Comparison of ENCODE assay signal across 23 cellular contexts in the genomic region with DNA sequence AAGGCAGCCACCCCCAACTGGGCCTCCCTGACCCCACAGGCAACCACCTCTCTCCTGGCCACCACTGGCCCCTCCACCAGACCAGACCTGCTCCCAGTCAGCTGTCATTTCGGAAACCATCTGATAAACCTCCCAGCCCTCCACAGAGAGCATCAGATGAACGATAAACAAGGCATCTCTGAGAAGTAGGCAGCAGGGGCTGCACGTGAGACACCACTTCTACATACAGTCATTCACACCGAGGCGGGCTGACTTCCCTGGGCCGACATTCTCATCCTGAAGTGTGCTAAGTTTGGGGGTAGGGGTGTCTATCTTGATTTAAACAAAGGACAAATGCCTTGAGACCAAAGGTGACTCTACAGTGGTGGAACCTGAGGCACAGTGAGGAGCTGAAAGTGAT. TPM values are rescaled to one million over a fixed set of nuclear protein-coding genes. Genes with fewer than 3 reads are reported as not detected.
DNase-seq lines count a peak whose midpoint lies in the region; ATAC-seq, FAIRE-seq and TF ChIP-seq lines count a peak whose summit lies in the region.
"Had no signal": no experiment of that assay in that cellular context is flagged by ENCODE, and none has a peak within 500 bp of the region (broad histone marks: within the 10 kb centered on the region; RNA-seq: fewer than 3 reads in every experiment).

No MANE protein-coding gene starts in this region.

- POLR2A ChIA-PET in K562 (lab: Yijun Ruan, JAX) = interaction anchor here (0.5 to 2.7 kb wide), 5 partner anchors 10 to 63 kb away, joined by 3 to 7 read pairs (median 3); no protein-coding TSS in a partner anchor

- H3K27ac Mint-ChIP-seq in neural crest cell (ENCODE audit: unreplicated experiment) = peak overlapping the region; percentile 21
- H3K27ac Mint-ChIP-seq: CD8-positive, alpha-beta T cell; GM23338 had no signal

- H3K36me3 ChIP-seq in heart right ventricle = no peaks in the 10 kb centered on the region
- H3K36me3 ChIP-seq in K562 (ENCODE audit: control insufficient read depth, insufficient read depth, low read length) = no peaks in the 10 kb centered on the region
- H3K36me3 ChIP-seq in vagina = no peaks in the 10 kb centered on the region
- H3K36me3 ChIP-seq: SJCRH30 had no signal

- H4K20me1 ChIP-seq in K562 (replicated peaks; ENCODE audit: control insufficient read depth, insufficient read depth, low read length) = no peaks in the 10 kb centered on the region

- no peak overlapping the region for H3K4me3 ChIP-seq in heart right ventricle
- H3K4me3 ChIP-seq in K562 = no peak overlapping the region
- no peak overlapping the region for H3K4me3 ChIP-seq in vagina
- H3K4me3 ChIP-seq: GM12878, GM23338, SJCRH30 had no signal

- H3K9me3 Mint-ChIP-seq in neural crest cell = no peaks in the 10 kb centered on the region
- H3K9me3 Mint-ChIP-seq: CD8-positive, alpha-beta T cell; GM23338 had no signal

- TF ChIP-seq CTCF in heart right ventricle (IDR thresholded peaks at IDR 0.05) (no peak), K562 (IDR thresholded peaks at IDR 0.05 in 2 of 3, conservative IDR thresholded peaks at IDR 0.05 in 1 of 3; ENCODE audit: insufficient read depth in 2 of 3, low read depth in 1 of 3, low read length in 3 of 3) (no peak), neural crest cell (conservative IDR thresholded peaks at IDR 0.05) (no peak), vagina (IDR thresholded peaks at IDR 0.05) (no peak), GM13977 (IDR thresholded peaks at IDR 0.05; ENCODE audit: extremely low read depth, insufficient read depth, missing control alignments) (no peak)

- H3K4me2 ChIP-seq in K562 (ENCODE audit: insufficient read depth, low read length) = peak overlapping the region; percentile 16; the same call in 1 of the 2 replicates
- H3K4me2 ChIP-seq: GM23338 had no signal

- H3K9me3 ChIP-seq in heart right ventricle = no peaks in the 10 kb centered on the region
- no peaks in the 10 kb centered on the region for H3K9me3 ChIP-seq in K562 (replicated peaks; ENCODE audit: control insufficient read depth, insufficient read depth, low read depth, low read length)
- H3K9me3 ChIP-seq in vagina = no peaks in the 10 kb centered on the region
- H3K9me3 ChIP-seq: SJCRH30 had no signal

- no peak for TF ChIP-seq POLR2A in K562 (conservative IDR thresholded peaks at IDR 0.05)
- TF ChIP-seq POLR2A in vagina (IDR thresholded peaks at IDR 0.05) = no peak

- no peak overlapping the region for H3K4me3 Mint-ChIP-seq in neural crest cell
- H3K4me3 Mint-ChIP-seq: CD8-positive, alpha-beta T cell; GM23338 had no signal

- TF ChIP-seq EP300 in K562 (IDR thresholded peaks at IDR 0.05; ENCODE audit: low read length) = no peak

- H3K27me3 ChIP-seq in heart right ventricle (no peaks in the 10 kb centered on the region), K562 (ENCODE audit: control insufficient read depth in 2 of 2, insufficient read depth in 2 of 2, low read length in 2 of 2) (no peaks in the 10 kb centered on the region), vagina (no peaks in the 10 kb centered on the region)

- H3K27ac ChIP-seq in heart right ventricle (peak overlapping the region in 7 of 10 donors; percentile 76 to 91 (median 89)), K562 (ENCODE audit: extremely low read depth, low read depth, low read length) (no peak overlapping the region), vagina (peak overlapping the region; percentile 13)
- H3K27ac ChIP-seq: SJCRH30 had no signal

- WGBS in heart right ventricle, 2 donors = 81 to 84% methylated on average over 6 of the region's 6 CpGs
- WGBS in K562 (ENCODE audit: insufficient coverage, low coverage, missing lambda C conversion rate) = 9% methylated on average over 6 of the region's 6 CpGs

- ATAC-seq in heart right ventricle (no peak), left cardiac atrium (no peak), K562 (no peak)
- ATAC-seq: CD8-positive, alpha-beta T cell; GM12878; GM23338; HCT116; PC-3 had no signal

- intact Hi-C loops in heart right ventricle (cut with DNase I) = no loop called here
- intact Hi-C loops in left cardiac atrium (cut with DNase I) = no loop called here
- intact Hi-C loops in K562 (cut with micrococcal nuclease) = no loop called here
- intact Hi-C loops in vagina (cut with DNase I) = no loop called here

- FAIRE-seq in K562 (lab: Jason Lieb, UNC) = no peak
- FAIRE-seq: A204.1, GM12878, GM19239 had no signal

- peak overlapping the region; percentile 30 for H2AFZ ChIP-seq in K562 (ENCODE audit: low read depth, low read length)
- H2AFZ ChIP-seq: GM23338 had no signal

- TF ChIP-seq RAD21 in K562 (CRISPR knock-in tag; conservative IDR thresholded peaks at IDR 0.05 in 1 of 2, IDR thresholded peaks at IDR 0.05 in 1 of 2) = 0 out of 4 replicates have a peak, but pooled peaks of 1 of the 2 experiments have one; percentile 5

- H3K4me1 ChIP-seq in heart right ventricle (peaks cover 32 to 100% (median 88%) of the 10 kb centered on the region in 9 donors), K562 (replicated peaks in 1 of 2; ENCODE audit: control insufficient read depth in 2 of 2, insufficient read depth in 2 of 2, low read length in 2 of 2) (peaks cover 34 to 64% of the 10 kb centered on the region in 2 experiments), vagina (peaks cover 42% of the 10 kb centered on the region)

- CTCF ChIA-PET in K562 (lab: Yijun Ruan, JAX; ENCODE audit: low intra/inter-chr PET ratio) = no interaction called here

- DNase-seq in heart right ventricle = no peak
- DNase-seq in left cardiac atrium = no peak
- peak in 2 of 4 experiments; percentile 36 to 42 for DNase-seq in K562 (ENCODE audit: extremely low read depth in 1 of 4, low spot score in 3 of 4)
- DNase-seq in neural crest cell (ENCODE audit: low read depth, low spot score) = no peak
- DNase-seq in vagina (ENCODE audit: extremely low spot score in 2 of 2) = no peak
- DNase-seq in HCEC 1CT = no peak
- DNase-seq in GM13977 (ENCODE audit: low spot score) = no peak
- DNase-seq: Calu3; CD8-positive, alpha-beta T cell; DMS53; EL; NCI-H1417; NCI-H1930; NCI-H226; NCI-H82; PC-3; RPMI8226; SJCRH30 had no signal

- H3K9me1 ChIP-seq in K562 (ENCODE audit: control insufficient read depth, insufficient read depth, low read length) = no peaks in the 10 kb centered on the region

- peak overlapping the region in 1 of 2 experiments; percentile 3; a peak in 1 of 4 replicates for H3K9ac ChIP-seq in K562 (ENCODE audit: insufficient read depth in 1 of 2, low read depth in 2 of 2, low read length in 2 of 2)

- no peaks in the 10 kb centered on the region for H3K79me2 ChIP-seq in K562 (ENCODE audit: control insufficient read depth, insufficient read depth, low read length)

- no peaks in the 10 kb centered on the region for H3K27me3 Mint-ChIP-seq in neural crest cell (ENCODE audit: low read depth)

- H3K36me3 Mint-ChIP-seq in neural crest cell (ENCODE audit: low read depth) = no peaks in the 10 kb centered on the region
- H3K36me3 Mint-ChIP-seq: CD8-positive, alpha-beta T cell had no signal

- in situ Hi-C loops in K562 (cut with MboI) = no loop called here
- in situ Hi-C loops in GM13977 (cut with MboI; ENCODE audit: low pct_unique_long_range_greater_than_20kb, low sequenced_read_pairs, unreplicated experiment) = no loop called here

- H3K4me1 Mint-ChIP-seq in neural crest cell = peaks cover 69% of the 10 kb centered on the region

- BruUV-seq in K562 (replicated peaks; lab: Mats Ljungman, UMichigan) = no TSS peak

RNA-seq across cellular contexts. Expression of a gene that starts 13.8 kb away (rescaled TPM):
- total RNA-seq in heart right ventricle (10 to 100 TPM in 9 of 10 donors, 1 to 10 TPM in 1; 2.8 to 98.2 (median 29.0) TPM), left cardiac atrium (10 to 100 TPM; 14.7 to 63.5 TPM), K562 (2014; rRNA removed) (0.18 TPM in 1 of 2 replicates, not detected in the other), K562 (2014; rRNA removed; fragmentation: Illumina TruSeq; extraction: Trizol) (not detected in 2 replicates), K562 (2015; rRNA removed; fragmentation: Illumina TruSeq; extraction: Trizol) (0.14 TPM in 1 of 2 replicates, not detected in the other), K562 (2021) (0.47 and 0.49 TPM in 2 replicates), neural crest cell (0.54 and 1.0 TPM in 2 replicates), vagina (6.6 TPM)
- polyA plus RNA-seq in heart right ventricle (10 to 100 TPM in 1 of 2 donors, 1 to 10 TPM in 1; 4.4 to 18.4 TPM), K562 (2011; rRNA removed) (0.46 and 0.61 TPM in 2 replicates), K562 (2014; fragmentation: Illumina TruSeq; extraction: Trizol) (0.43 TPM in 1 of 2 replicates, not detected in the other), K562 (2014; fragmentation: Nextera tagmentation; extraction: Ambion mirVana) (1 to 10 TPM in 1 of 2 experiments, under 1 TPM in 1; 0.21 to 1.0 TPM), K562 (2014; rRNA removed) (0.69 TPM in 1 of 2 replicates, not detected in the other)
- total RNA-seq in K562 (2011; cell fraction: chromatin; rRNA removed; ENCODE audit: low replicate concordance) = 1.5 and 2.5 TPM in 2 replicates
- 0.66 and 1.5 TPM in 2 replicates for total RNA-seq in K562 (2011; cell fraction: nucleolus; rRNA removed)
- 1.2 and 1.6 TPM in 2 replicates for total RNA-seq in K562 (2011; cell fraction: nucleoplasm; rRNA removed)
- polyA plus RNA-seq in K562 (2011; cell fraction: cytosol; rRNA removed) = 0.19 and 0.31 TPM in 2 replicates
- polyA plus RNA-seq in K562 (2011; cell fraction: nucleus; rRNA removed) = 1.2 and 1.9 TPM in 2 replicates
- 0.33 and 1.8 TPM in 2 replicates for polyA plus RNA-seq in K562 (2012)
- polyA minus RNA-seq in K562 (2011; rRNA and poly(A)+ RNA removed) = 0.67 TPM in 1 of 2 replicates, not detected in the other
- not detected in 2 replicates for polyA minus RNA-seq in K562 (2011; cell fraction: cytosol; rRNA and poly(A)+ RNA removed)
- 0.78 and 0.81 TPM in 2 replicates for polyA minus RNA-seq in K562 (2011; cell fraction: nucleus; rRNA and poly(A)+ RNA removed)
- total RNA-seq: Calu3, PC-3 had no signal

RNA-seq across cellular contexts. Expression of a gene that starts 49.2 kb away (rescaled TPM):
- total RNA-seq in heart right ventricle = 100 to 1,000 TPM in 2 of 10 donors, 10 to 100 TPM in 8; 34.5 to 106 (median 49.2) TPM
- 10 to 100 TPM; 21.1 to 50.3 TPM for polyA plus RNA-seq in heart right ventricle
- total RNA-seq in left cardiac atrium = 10 to 100 TPM; 52.4 to 56.3 TPM
- total RNA-seq in K562 (2011; cell fraction: chromatin; rRNA removed; ENCODE audit: low replicate concordance) = 16.9 and 22.0 TPM in 2 replicates
- 16.6 and 19.2 TPM in 2 replicates for total RNA-seq in K562 (2011; cell fraction: nucleolus; rRNA removed)
- 25.1 and 30.4 TPM in 2 replicates for total RNA-seq in K562 (2011; cell fraction: nucleoplasm; rRNA removed)
- 65.8 and 86.0 TPM in 2 replicates for total RNA-seq in K562 (2014; rRNA removed)
- 130 and 132 TPM in 2 replicates for total RNA-seq in K562 (2014; rRNA removed; fragmentation: Illumina TruSeq; extraction: Trizol)
- total RNA-seq in K562 (2015; rRNA removed; fragmentation: Illumina TruSeq; extraction: Trizol) = 107 and 119 TPM in 2 replicates
- total RNA-seq in K562 (2021) = 86.9 and 90.1 TPM in 2 replicates
- 113 and 137 TPM in 2 replicates for polyA plus RNA-seq in K562 (2011; rRNA removed)
- polyA plus RNA-seq in K562 (2011; cell fraction: cytosol; rRNA removed) = 95.1 and 112 TPM in 2 replicates
- polyA plus RNA-seq in K562 (2011; cell fraction: nucleus; rRNA removed) = 24.2 and 38.0 TPM in 2 replicates
- 81.7 and 93.9 TPM in 2 replicates for polyA plus RNA-seq in K562 (2012)
- 116 and 156 TPM in 2 replicates for polyA plus RNA-seq in K562 (2014; fragmentation: Illumina TruSeq; extraction: Trizol)
- 100 to 1,000 TPM; 195 to 205 TPM for polyA plus RNA-seq in K562 (2014; fragmentation: Nextera tagmentation; extraction: Ambion mirVana)
- 87.9 and 108 TPM in 2 replicates for polyA plus RNA-seq in K562 (2014; rRNA removed)
- polyA minus RNA-seq in K562 (2011; rRNA and poly(A)+ RNA removed) = 105 and 126 TPM in 2 replicates
- polyA minus RNA-seq in K562 (2011; cell fraction: cytosol; rRNA and poly(A)+ RNA removed) = 34.9 and 49.9 TPM in 2 replicates
- 11.2 and 16.2 TPM in 2 replicates for polyA minus RNA-seq in K562 (2011; cell fraction: nucleus; rRNA and poly(A)+ RNA removed)
- 82.8 and 84.9 TPM in 2 replicates for total RNA-seq in neural crest cell
- total RNA-seq in vagina = 18.9 TPM
